ENCODE assay signal across 9 cellular contexts in genomic region chr15:74835312-74835823, GRCh38. TPM values are rescaled to one million over a fixed set of nuclear protein-coding genes. Genes with fewer than 3 reads are reported as not detected.
DNase-seq lines count a peak whose midpoint lies in the region; ATAC-seq and TF ChIP-seq lines count a peak whose summit lies in the region.
"Had no signal": no experiment of that assay in that cellular context is flagged by ENCODE, and none has a peak within 500 bp of the region (broad histone marks: within the 10 kb centered on the region; RNA-seq: fewer than 3 reads in every experiment).

No MANE protein-coding gene starts in this region.

- H3K36me3 Mint-ChIP-seq in CD4-positive, alpha-beta T cell (ENCODE audit: low read depth) = peaks cover 18% of the 10 kb centered on the region
- no peaks in the 10 kb centered on the region for H3K36me3 Mint-ChIP-seq in HFFc6 (ENCODE audit: low read depth)

- H3K27ac ChIP-seq in CD4-positive, alpha-beta T cell (ENCODE audit: low read depth, low read length) = no peak overlapping the region

- peak; percentile 81 for TF ChIP-seq CTCF in CD4-positive, alpha-beta T cell (IDR thresholded peaks at IDR 0.05)
- peak; percentile 90 for TF ChIP-seq CTCF in HFFc6 (IDR thresholded peaks at IDR 0.05)

- H3K9me3 ChIP-seq in CD4-positive, alpha-beta T cell (ENCODE audit: control insufficient read depth, low read length) = no peaks in the 10 kb centered on the region

- intact Hi-C loops in CD4-positive, alpha-beta T cell (cut with DNase I, micrococcal nuclease) = loop anchor here in 1 of 2 experiments (5.0 to 10.0 kb wide), 2 partner anchors 33 to 201 kb away; no protein-coding TSS in a partner anchor

- H3K4me1 Mint-ChIP-seq in CD4-positive, alpha-beta T cell (ENCODE audit: low read depth) = no peaks in the 10 kb centered on the region
- H3K4me1 Mint-ChIP-seq in HFFc6 (ENCODE audit: low read depth) = peaks cover 5% of the 10 kb centered on the region; the same call in 1 of the 2 replicates

- H3K4me3 Mint-ChIP-seq in CD4-positive, alpha-beta T cell = no peak overlapping the region
- H3K4me3 Mint-ChIP-seq in HFFc6 = no peak overlapping the region

- no peaks in the 10 kb centered on the region for H3K27me3 ChIP-seq in CD4-positive, alpha-beta T cell (ENCODE audit: control insufficient read depth, insufficient read depth, low read length)

- DNase-seq in CD4-positive, alpha-beta T cell = peak in 9 of 10 experiments; percentile 19 to 55 (median 35)
- DNase-seq in HFFc6 = peak; percentile 50
- DNase-seq in SK-MEL-5 (ENCODE audit: low read depth, low spot score) = peak; percentile 83
- peak; percentile 69 for DNase-seq in astrocyte of the hippocampus (ENCODE audit: low read depth, low spot score)
- DNase-seq in iPS DF 4.7 (ENCODE audit: extremely low read depth, low spot score) = peak; percentile 68
- peak; percentile 9 for DNase-seq in stimulated activated CD4-positive, alpha-beta T cell treated with anti-CD3 and anti-CD28 coated beads, Interleukin-2, amount 100 ng/mL, for 4 hours (ENCODE audit: low read depth)

- no peak overlapping the region for H3K27ac Mint-ChIP-seq in CD4-positive, alpha-beta T cell
- H3K27ac Mint-ChIP-seq in HFFc6 = no peak overlapping the region

- ATAC-seq in CD4-positive, alpha-beta T cell (ENCODE audit: poor library complexity) = peak; percentile 72
- no peak for ATAC-seq in HG03025 (IDR thresholded peaks at IDR 0.05; ENCODE audit: low FRiP score, unreplicated experiment)
- ATAC-seq in GM19397 (IDR thresholded peaks at IDR 0.05; ENCODE audit: unreplicated experiment) = no peak

- H3K9me3 Mint-ChIP-seq in CD4-positive, alpha-beta T cell = no peaks in the 10 kb centered on the region
- H3K9me3 Mint-ChIP-seq in HFFc6 = no peaks in the 10 kb centered on the region

- H3K27me3 Mint-ChIP-seq in CD4-positive, alpha-beta T cell = no peaks in the 10 kb centered on the region
- peaks cover 9% of the 10 kb centered on the region for H3K27me3 Mint-ChIP-seq in HFFc6 (ENCODE audit: insufficient read depth)

- POLR2A ChIA-PET in CD4-positive, alpha-beta T cell (lab: Charles Lee) = no interaction called here

- in situ Hi-C loops in SK-MEL-5 (cut with HindIII; ENCODE audit: low pct_unique_long_range_greater_than_20kb, low sequenced_read_pairs) = no loop called here

- CTCF ChIA-PET in CD4-positive, alpha-beta T cell (lab: Charles Lee) = interaction anchor here (0.8 to 1.7 kb wide), 3 partner anchors 66 to 115 kb away, joined by 3 to 6 read pairs (median 4); no protein-coding TSS in a partner anchor

RNA-seq across cellular contexts. Expression of gene ULK3, which starts 7.6 kb away (rescaled TPM):
- total RNA-seq in CD4-positive, alpha-beta T cell = 10 to 100 TPM; 37.8 to 38.9 TPM
- 10 to 100 TPM; 12.5 to 18.9 (median 16.1) TPM for total RNA-seq in HFFc6 (2021; fragmentation: NEBNext Ultra II Directional; extraction: Animal tissue kit (Norgen Biotek cat#: 25700))
- 47.2 and 47.6 TPM in 2 replicates for total RNA-seq in SK-MEL-5 (2014; rRNA removed; shearing (Covaris generic))
- polyA plus RNA-seq in SK-MEL-5 (2015; cell fraction: cytosol; rRNA removed) = 48.9 and 54.8 TPM in 2 replicates
- 770 and 948 TPM in 2 replicates for polyA plus RNA-seq in SK-MEL-5 (2015; cell fraction: nucleus; rRNA removed)

RNA-seq across cellular contexts. Expression of gene CPLX3, which starts 8.9 kb away (rescaled TPM):
- total RNA-seq in CD4-positive, alpha-beta T cell = under 1 TPM; 0.16 to 0.53 TPM
- under 1 TPM in 1 of 6 experiments, not detected in 5; 0.09 TPM for total RNA-seq in HFFc6 (2021; fragmentation: NEBNext Ultra II Directional; extraction: Animal tissue kit (Norgen Biotek cat#: 25700))
- not detected in 2 replicates for total RNA-seq in SK-MEL-5 (2014; rRNA removed; shearing (Covaris generic))
- polyA plus RNA-seq in SK-MEL-5 (2015; cell fraction: cytosol; rRNA removed) = not detected in 2 replicates
- polyA plus RNA-seq in SK-MEL-5 (2015; cell fraction: nucleus; rRNA removed) = 0.69 and 0.92 TPM in 2 replicates
- total RNA-seq: pulmonary artery endothelial cell had no signal

RNA-seq across cellular contexts. Expression of gene LMAN1L, which starts 22.7 kb away (rescaled TPM):
- under 1 TPM; 0.56 to 0.93 TPM for total RNA-seq in CD4-positive, alpha-beta T cell
- not detected for total RNA-seq in HFFc6 (2021; fragmentation: NEBNext Ultra II Directional; extraction: Animal tissue kit (Norgen Biotek cat#: 25700))
- not detected in 2 replicates for total RNA-seq in SK-MEL-5 (2014; rRNA removed; shearing (Covaris generic))
- not detected in 2 replicates for polyA plus RNA-seq in SK-MEL-5 (2015; cell fraction: cytosol; rRNA removed)
- 0.12 and 0.45 TPM in 2 replicates for polyA plus RNA-seq in SK-MEL-5 (2015; cell fraction: nucleus; rRNA removed)
- total RNA-seq: pulmonary artery endothelial cell had no signal

RNA-seq across cellular contexts. Expression of gene SCAMP2, which starts 37.8 kb away (rescaled TPM):
- total RNA-seq in CD4-positive, alpha-beta T cell = 10 to 100 TPM; 56.1 to 56.9 TPM
- 10 to 100 TPM; 70.1 to 86.1 (median 75.9) TPM for total RNA-seq in HFFc6 (2021; fragmentation: NEBNext Ultra II Directional; extraction: Animal tissue kit (Norgen Biotek cat#: 25700))
- total RNA-seq in SK-MEL-5 (2014; rRNA removed; shearing (Covaris generic)) = 14.2 and 24.4 TPM in 2 replicates
- polyA plus RNA-seq in SK-MEL-5 (2015; cell fraction: cytosol; rRNA removed) = 66.9 and 77.4 TPM in 2 replicates
- polyA plus RNA-seq in SK-MEL-5 (2015; cell fraction: nucleus; rRNA removed) = 35.4 and 37.2 TPM in 2 replicates

RNA-seq across cellular contexts. Expression of gene CSK, which starts 53.5 kb away (rescaled TPM):
- total RNA-seq in CD4-positive, alpha-beta T cell = 100 to 1,000 TPM; 114 to 118 TPM
- 10 to 100 TPM; 48.8 to 59.0 (median 53.3) TPM for total RNA-seq in HFFc6 (2021; fragmentation: NEBNext Ultra II Directional; extraction: Animal tissue kit (Norgen Biotek cat#: 25700))
- total RNA-seq in SK-MEL-5 (2014; rRNA removed; shearing (Covaris generic)) = 20.7 and 21.5 TPM in 2 replicates
- 73.6 and 82.4 TPM in 2 replicates for polyA plus RNA-seq in SK-MEL-5 (2015; cell fraction: cytosol; rRNA removed)
- 83.8 and 120 TPM in 2 replicates for polyA plus RNA-seq in SK-MEL-5 (2015; cell fraction: nucleus; rRNA removed)

Comparison
In these comparisons a context has a peak if more than half of its experiments do, and no peak if none do; other contexts are left out.
1. DNase-seq: peak in every context shown above with its lines; median percentile 83 in SK-MEL-5; 69 in astrocyte of the hippocampus; 68 in iPS DF 4.7; 50 in HFFc6; 35 in CD4-positive, alpha-beta T cell; 9 in stimulated activated CD4-positive, alpha-beta T cell treated with anti-CD3 and anti-CD28 coated beads, Interleukin-2, amount 100 ng/mL, for 4 hours.